17 cellular contexts compared by ENCODE assay signal in the genomic region with DNA sequence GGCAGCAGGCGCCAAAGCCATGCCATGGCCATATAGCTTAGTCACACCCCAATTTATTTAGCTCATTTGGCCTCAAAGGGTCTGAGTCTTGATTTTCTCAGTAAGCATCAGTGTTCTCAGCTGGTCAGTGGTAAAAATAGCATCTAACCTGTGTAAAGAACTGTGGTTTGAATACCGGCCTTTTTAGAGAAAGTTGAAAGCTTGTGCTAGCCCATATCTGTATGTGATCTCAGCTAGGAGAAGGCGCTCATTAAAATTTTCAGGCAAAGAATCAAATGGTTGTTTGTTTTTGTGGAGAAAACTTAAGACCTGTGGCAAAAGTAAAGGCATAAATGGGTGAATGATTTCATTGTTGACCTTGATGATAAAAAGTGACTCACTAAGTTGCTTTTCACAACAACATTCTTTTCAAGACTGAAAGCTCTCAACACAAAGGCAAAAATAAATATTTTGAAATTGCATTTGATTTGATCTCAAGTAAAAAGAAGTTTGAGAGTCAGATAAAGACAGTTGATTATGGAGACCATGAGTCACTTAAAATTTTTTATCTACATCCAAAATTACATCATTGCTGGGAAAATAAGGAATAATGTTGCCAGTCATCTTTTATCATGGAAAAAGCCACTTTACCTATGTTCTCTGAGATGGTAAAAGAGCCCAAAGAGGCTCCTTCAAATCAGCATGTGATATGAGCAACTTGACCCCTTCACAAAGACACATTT.
DNase-seq lines count a peak whose midpoint lies in the region; ATAC-seq and TF ChIP-seq lines count a peak whose summit lies in the region.
"Had no signal": no experiment of that assay in that cellular context is flagged by ENCODE, and none has a peak within 500 bp of the region (broad histone marks: within the 10 kb centered on the region; RNA-seq: fewer than 3 reads in every experiment).

No MANE protein-coding gene starts in this region.

- POLR2A ChIA-PET in HEK293T (lab: Yijun Ruan, JAX) = no interaction called here

- CTCF ChIA-PET in HEK293T (lab: Yijun Ruan, JAX) = interaction anchor here (1.5 kb wide), 1 partner anchor 52 kb away, joined by 5 read pairs; no protein-coding TSS in a partner anchor

- ATAC-seq in HG03139 (IDR thresholded peaks at IDR 0.05; ENCODE audit: unreplicated experiment) = no peak
- ATAC-seq: activated T-cell treated with anti-CD3 and anti-CD28 coated beads, Interleukin-2, amount 50 U/mL, for 72 hours; body of pancreas; esophagus mucosa; GM23338; natural killer cell had no signal

- DNase-seq in A172 (ENCODE audit: low spot score) (peak; percentile 81), HT1080 (ENCODE audit: low read depth) (peak; percentile 30), amniotic epithelial cell (ENCODE audit: low read depth) (peak; percentile 94), foreskin melanocyte (peak; percentile 40), nucleus accumbens (lab: John Stamatoyannopoulos, UW) (no peak), HEK293T (ENCODE audit: extremely low spot score) (no peak)
- DNase-seq in activated T-cell treated with anti-CD3 and anti-CD28 coated beads, Interleukin-2, amount 50 U/mL, for 48 hours = no peak
- DNase-seq: ACHN; activated CD4-positive, CD25-positive, alpha-beta regulatory T cell treated with anti-CD3 and anti-CD28 coated beads, Interleukin-2, amount 50 U/mL, for 72 hours; activated T-cell treated with anti-CD3 and anti-CD28 coated beads, Interleukin-2, amount 50 U/mL, for 72 hours; body of pancreas; DMS153; immature natural killer cell; natural killer cell had no signal

TF ChIP-seq in HEK293T, 16 proteins besides CTCF, POLR2A, EP300 and RAD21:
- TF ChIP-seq TARDBP (IDR thresholded peaks at IDR 0.05) (no peak), CTBP1 (IDR thresholded peaks at IDR 0.05; ENCODE audit: borderline replicate concordance) (no peak), HDGF (IDR thresholded peaks at IDR 0.05; ENCODE audit: borderline replicate concordance) (no peak), FOXK2 (IDR thresholded peaks at IDR 0.05) (no peak), LEF1 (IDR thresholded peaks at IDR 0.05; ENCODE audit: borderline replicate concordance) (no peak), BHLHE40 (IDR thresholded peaks at IDR 0.05; ENCODE audit: borderline replicate concordance) (no peak), FOXM1 (IDR thresholded peaks at IDR 0.05; ENCODE audit: borderline replicate concordance) (no peak), L3MBTL2 (conservative IDR thresholded peaks at IDR 0.05) (no peak), SUZ12 (IDR thresholded peaks at IDR 0.05) (no peak), FOXA1 (IDR thresholded peaks at IDR 0.05) (no peak), NFRKB (IDR thresholded peaks at IDR 0.05) (no peak), SP1 (IDR thresholded peaks at IDR 0.05) (no peak), ELF4 (IDR thresholded peaks at IDR 0.05) (no peak), ARNT (IDR thresholded peaks at IDR 0.05) (no peak), ZNF384 (IDR thresholded peaks at IDR 0.05) (no peak)
- TF ChIP-seq, protein P1, sequence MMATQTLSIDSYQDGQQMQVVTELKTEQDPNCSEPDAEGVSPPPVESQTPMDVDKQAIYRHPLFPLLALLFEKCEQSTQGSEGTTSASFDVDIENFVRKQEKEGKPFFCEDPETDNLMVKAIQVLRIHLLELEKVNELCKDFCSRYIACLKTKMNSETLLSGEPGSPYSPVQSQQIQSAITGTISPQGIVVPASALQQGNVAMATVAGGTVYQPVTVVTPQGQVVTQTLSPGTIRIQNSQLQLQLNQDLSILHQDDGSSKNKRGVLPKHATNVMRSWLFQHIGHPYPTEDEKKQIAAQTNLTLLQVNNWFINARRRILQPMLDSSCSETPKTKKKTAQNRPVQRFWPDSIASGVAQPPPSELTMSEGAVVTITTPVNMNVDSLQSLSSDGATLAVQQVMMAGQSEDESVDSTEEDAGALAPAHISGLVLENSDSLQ (IDR thresholded peaks at IDR 0.05) = no peak

Comparison
In these comparisons a context has a peak if more than half of its experiments do, and no peak if none do; other contexts are left out.
1. DNase-seq: peak in A172 (single experiment), HT1080 (single experiment), amniotic epithelial cell (single experiment) and foreskin melanocyte (single experiment); none in nucleus accumbens (0 of 56), activated T-cell treated with anti-CD3 and anti-CD28 coated beads, Interleukin-2, amount 50 U/mL, for 48 hours (0 of 2) and HEK293T (single experiment).